1 cellular context compared by ENCODE assay signal in the genomic region with DNA sequence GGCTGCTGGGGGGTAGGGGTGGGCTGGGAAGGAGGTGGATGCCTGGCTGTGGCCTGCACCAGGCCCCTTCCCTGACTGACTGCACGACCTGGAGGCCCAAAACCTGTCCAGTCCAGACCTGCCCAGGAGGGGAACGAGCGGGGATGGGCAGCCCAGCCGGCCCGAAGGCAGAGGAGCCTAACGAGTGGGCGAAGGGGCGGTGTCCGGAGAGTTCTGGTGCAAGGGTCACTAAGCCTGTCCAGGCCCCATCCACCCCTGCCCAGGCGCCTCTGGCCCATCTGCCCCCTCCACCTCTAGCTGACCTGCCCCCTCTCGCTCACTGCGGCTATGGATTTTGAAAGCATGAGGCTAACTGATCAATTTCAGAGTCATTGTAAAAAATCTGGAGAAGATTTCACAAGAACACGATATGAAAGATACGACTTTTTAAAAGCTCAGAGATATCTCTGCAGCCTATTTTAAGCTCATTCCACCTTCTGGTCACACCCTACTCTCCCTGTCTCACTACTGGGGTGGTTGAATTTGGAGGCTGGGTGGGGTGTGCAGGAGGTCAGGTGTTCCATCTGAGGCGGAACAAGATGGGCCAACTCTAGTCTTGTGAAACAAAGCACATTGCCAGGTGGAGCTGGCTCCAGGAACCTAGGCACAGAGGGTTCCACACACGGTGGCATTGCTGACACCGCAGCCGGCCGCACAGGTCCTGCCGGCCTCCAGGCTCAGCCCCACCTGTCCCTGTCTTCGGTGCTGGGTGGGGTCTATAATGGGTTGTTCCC. TPM values are rescaled to one million over a fixed set of nuclear protein-coding genes. Genes with fewer than 3 reads are reported as not detected.
"Had no signal": no experiment of that assay in that cellular context is flagged by ENCODE, and none has a peak within 500 bp of the region (broad histone marks: within the 10 kb centered on the region; RNA-seq: fewer than 3 reads in every experiment).

No MANE protein-coding gene starts in this region.

RNA-seq across cellular contexts. Expression of a gene that starts 17.8 kb away (rescaled TPM):
- total RNA-seq: MCF 10A had no signal
